8 cellular contexts compared by ENCODE assay signal in the genomic region with DNA sequence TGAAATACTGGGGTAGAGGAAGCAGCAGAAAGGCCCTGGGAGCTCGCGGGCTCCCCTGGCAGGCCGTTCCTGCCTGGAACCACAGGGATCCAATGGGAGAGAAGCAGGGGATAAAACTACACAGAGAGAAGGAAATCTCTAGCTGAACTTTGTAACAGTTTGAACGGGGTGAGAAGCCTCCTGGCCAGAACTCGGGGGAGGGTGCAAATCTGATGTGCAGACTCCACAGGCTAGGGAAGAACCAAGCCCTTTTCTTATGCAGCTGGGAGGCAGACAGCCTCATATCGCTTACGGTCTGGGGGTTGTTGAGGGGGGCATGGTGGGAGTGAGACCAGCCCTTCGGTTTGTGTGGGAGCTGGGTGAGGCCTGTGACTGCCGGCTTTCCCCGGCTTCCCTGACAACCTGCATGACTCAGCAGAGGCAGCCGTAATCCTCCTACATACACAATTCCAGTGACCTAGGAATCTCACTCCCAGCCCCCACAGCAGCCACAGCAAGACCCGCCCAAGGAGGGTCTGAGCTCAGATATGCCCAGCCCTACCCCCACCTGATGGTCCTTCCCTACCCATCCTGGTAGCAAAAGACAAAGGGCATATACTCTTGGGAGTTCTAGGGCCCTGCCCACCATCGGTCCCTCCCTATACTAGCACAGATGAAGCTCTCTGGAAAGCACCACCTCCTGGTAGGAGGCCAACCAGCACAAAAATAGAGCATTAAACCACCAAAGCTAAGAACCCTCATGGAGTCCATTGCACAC.
DNase-seq lines count a peak whose midpoint lies in the region; ATAC-seq and TF ChIP-seq lines count a peak whose summit lies in the region.
"Had no signal": no experiment of that assay in that cellular context is flagged by ENCODE, and none has a peak within 500 bp of the region (broad histone marks: within the 10 kb centered on the region; RNA-seq: fewer than 3 reads in every experiment).

No MANE protein-coding gene starts in this region.

- H3K9me3 ChIP-seq in esophagus squamous epithelium (no peaks in the 10 kb centered on the region), uterus (no peaks in the 10 kb centered on the region)

- H3K27ac ChIP-seq in esophagus squamous epithelium (peak overlapping the region; percentile 35 to 67 (median 58)), uterus (peak overlapping the region; percentile 54 to 65)
- H3K27ac ChIP-seq: KMS-11 had no signal

- ATAC-seq in stimulated activated memory B cell treated with anti-CD40 and anti-IgM and Interleukin-4, amounts not matched to agents 10 μg/mL and 1 μg/mL and 100 μg/mL, for 72 hours: no peak
- ATAC-seq in effector memory CD8-positive, alpha-beta T cell (replicated peaks): no peak

- no peak overlapping the region for H3K4me3 Mint-ChIP-seq in stimulated activated memory B cell treated with anti-CD40 and anti-IgM and Interleukin-4, amounts not matched to agents 10 μg/mL and 1 μg/mL and 100 μg/mL, for 72 hours
- H3K4me3 Mint-ChIP-seq in effector memory CD8-positive, alpha-beta T cell: no peak overlapping the region

- H3K4me1 Mint-ChIP-seq in stimulated activated memory B cell treated with anti-CD40 and anti-IgM and Interleukin-4, amounts not matched to agents 10 μg/mL and 1 μg/mL and 100 μg/mL, for 72 hours: no peaks in the 10 kb centered on the region
- no peaks in the 10 kb centered on the region for H3K4me1 Mint-ChIP-seq in effector memory CD8-positive, alpha-beta T cell (ENCODE audit: low read depth in 2 of 2)

- 20 to 62% methylated on average over 7 to 8 of the region's 13 CpGs for WGBS in esophagus squamous epithelium, 2 donors

- TF ChIP-seq CTCF in esophagus squamous epithelium (IDR thresholded peaks at IDR 0.05): peak in 1 of 6 experiments; percentile 7
- TF ChIP-seq CTCF in uterus (IDR thresholded peaks at IDR 0.05): peak in 1 of 4 experiments; percentile 11

- H3K9me3 Mint-ChIP-seq in stimulated activated memory B cell treated with anti-CD40 and anti-IgM and Interleukin-4, amounts not matched to agents 10 μg/mL and 1 μg/mL and 100 μg/mL, for 72 hours: peaks cover 3% of the 10 kb centered on the region
- peaks cover 5 to 6% of the 10 kb centered on the region in 2 donors for H3K9me3 Mint-ChIP-seq in effector memory CD8-positive, alpha-beta T cell

- H3K36me3 Mint-ChIP-seq in stimulated activated memory B cell treated with anti-CD40 and anti-IgM and Interleukin-4, amounts not matched to agents 10 μg/mL and 1 μg/mL and 100 μg/mL, for 72 hours: no peaks in the 10 kb centered on the region
- no peaks in the 10 kb centered on the region for H3K36me3 Mint-ChIP-seq in effector memory CD8-positive, alpha-beta T cell (ENCODE audit: insufficient read depth)

- H3K27me3 Mint-ChIP-seq in stimulated activated memory B cell treated with anti-CD40 and anti-IgM and Interleukin-4, amounts not matched to agents 10 μg/mL and 1 μg/mL and 100 μg/mL, for 72 hours: no peaks in the 10 kb centered on the region
- H3K27me3 Mint-ChIP-seq in effector memory CD8-positive, alpha-beta T cell: peaks cover 11 to 12% of the 10 kb centered on the region in 2 donors

- intact Hi-C loops in esophagus squamous epithelium (cut with DNase I) (no loop called here), uterus (cut with DNase I; ENCODE audit: low total_unique reads) (no loop called here)

- H3K36me3 ChIP-seq in esophagus squamous epithelium (no peaks in the 10 kb centered on the region), uterus (no peaks in the 10 kb centered on the region)

- H3K27me3 ChIP-seq in esophagus squamous epithelium (no peaks in the 10 kb centered on the region), uterus (no peaks in the 10 kb centered on the region)

- no peak for TF ChIP-seq POLR2A in esophagus squamous epithelium (IDR thresholded peaks at IDR 0.05)
- no peak for TF ChIP-seq POLR2A in uterus (IDR thresholded peaks at IDR 0.05)

- H3K4me1 ChIP-seq in esophagus squamous epithelium (peaks cover 8 to 16% (median 11%) of the 10 kb centered on the region in 3 donors), uterus (no peaks in the 10 kb centered on the region)

- DNase-seq in OCI-M1 (lab: John Stamatoyannopoulos, UW) (peak; percentile 91), esophagus squamous epithelium (lab: John Stamatoyannopoulos, UW) (no peak), mucosa of gallbladder (ENCODE audit: low spot score) (peak; percentile 12), uterus (peak; percentile 32 to 54), amniotic stem cell (lab: John Stamatoyannopoulos, UW) (no peak)
- DNase-seq in effector memory CD8-positive, alpha-beta T cell: no peak

- H3K27ac Mint-ChIP-seq in stimulated activated memory B cell treated with anti-CD40 and anti-IgM and Interleukin-4, amounts not matched to agents 10 μg/mL and 1 μg/mL and 100 μg/mL, for 72 hours: no peak overlapping the region
- no peak overlapping the region for H3K27ac Mint-ChIP-seq in effector memory CD8-positive, alpha-beta T cell

- H3K4me3 ChIP-seq in esophagus squamous epithelium: no peak overlapping the region
- H3K4me3 ChIP-seq in uterus: no peak overlapping the region

Comparison
In these comparisons a context has a peak if more than half of its experiments do, and no peak if none do; other contexts are left out.
1. DNase-seq: peak in OCI-M1 (single experiment), mucosa of gallbladder (single experiment) and uterus (2 of 2); none in esophagus squamous epithelium (single experiment), effector memory CD8-positive, alpha-beta T cell (0 of 3) and amniotic stem cell (single experiment).